In the genomic region with DNA sequence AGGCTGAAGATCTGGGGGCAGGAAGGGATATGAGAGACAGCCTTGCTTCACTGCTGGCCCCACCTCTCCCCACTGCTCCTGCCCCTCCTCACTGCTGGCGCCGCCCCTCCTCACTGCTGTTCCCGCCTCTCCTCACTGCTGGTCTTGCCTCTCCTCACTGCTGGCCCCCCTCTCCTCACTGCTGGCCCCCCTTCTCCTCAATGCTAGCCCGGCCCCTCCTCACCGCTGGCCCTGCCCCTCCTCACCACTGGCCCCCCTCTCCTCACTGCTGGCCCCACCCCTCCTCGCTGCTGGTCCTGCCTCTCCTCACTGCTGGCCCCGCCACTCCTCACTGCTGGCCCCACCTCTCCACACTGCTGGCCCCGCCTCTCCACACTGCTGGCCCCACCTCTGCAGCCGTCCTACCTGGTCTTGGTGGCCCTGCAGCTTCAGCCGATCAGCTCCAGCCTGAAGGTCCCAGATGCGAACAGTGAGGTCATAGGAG, we compare ENCODE assay signal across 1 cellular context.
TF ChIP-seq lines count a peak whose summit lies in the region.

No MANE protein-coding gene starts in this region.

TF ChIP-seq in A549, 52 proteins besides CTCF, POLR2A, EP300 and RAD21 (continued from another document):
- TF ChIP-seq, protein P1, sequence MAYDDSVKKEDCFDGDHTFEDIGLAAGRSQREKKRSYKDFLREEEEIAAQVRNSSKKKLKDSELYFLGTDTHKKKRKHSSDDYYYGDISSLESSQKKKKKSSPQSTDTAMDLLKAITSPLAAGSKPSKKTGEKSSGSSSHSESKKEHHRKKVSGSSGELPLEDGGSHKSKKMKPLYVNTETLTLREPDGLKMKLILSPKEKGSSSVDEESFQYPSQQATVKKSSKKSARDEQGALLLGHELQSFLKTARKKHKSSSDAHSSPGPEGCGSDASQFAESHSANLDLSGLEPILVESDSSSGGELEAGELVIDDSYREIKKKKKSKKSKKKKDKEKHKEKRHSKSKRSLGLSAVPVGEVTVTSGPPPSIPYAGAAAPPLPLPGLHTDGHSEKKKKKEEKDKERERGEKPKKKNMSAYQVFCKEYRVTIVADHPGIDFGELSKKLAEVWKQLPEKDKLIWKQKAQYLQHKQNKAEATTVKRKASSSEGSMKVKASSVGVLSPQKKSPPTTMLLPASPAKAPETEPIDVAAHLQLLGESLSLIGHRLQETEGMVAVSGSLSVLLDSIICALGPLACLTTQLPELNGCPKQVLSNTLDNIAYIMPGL (CRISPR knock-in tag; IDR thresholded peaks at IDR 0.05; ENCODE audit: borderline replicate concordance), result no peak
- TF ChIP-seq HOXA7 (CRISPR knock-in tag; IDR thresholded peaks at IDR 0.05) (no peak), KDM5A (IDR thresholded peaks at IDR 0.05) (no peak), CBX2 (IDR thresholded peaks at IDR 0.05; ENCODE audit: borderline replicate concordance, low read depth) (no peak), ATOH8 (CRISPR knock-in tag; IDR thresholded peaks at IDR 0.05; ENCODE audit: low read depth) (no peak), RCOR1 (IDR thresholded peaks at IDR 0.05; ENCODE audit: low read depth, low read length) (no peak), TFCP2L1 (CRISPR knock-in tag; IDR thresholded peaks at IDR 0.05) (no peak)
TF ChIP-seq in A549: peak in this region for 0.
